In genomic region chr16:88442811-88443576, GRCh38 we compare ENCODE assay signal across 8 cellular contexts. TPM values are rescaled to one million over a fixed set of nuclear protein-coding genes. Genes with fewer than 3 reads are reported as not detected.
DNase-seq lines count a peak whose midpoint lies in the region; ATAC-seq and TF ChIP-seq lines count a peak whose summit lies in the region.

No MANE protein-coding gene starts in this region.

- no peak overlapping the region for H3K27ac ChIP-seq in left ventricle myocardium inferior (replicated peaks)

- H3K36me3 ChIP-seq in left ventricle myocardium inferior: no peaks in the 10 kb centered on the region

- DNase-seq in NK-92 treated with Interleukin-12 subunit alpha and Interleukin-12 subunit beta, amount 100 ng/mL, for 24 hours (lab: John Stamatoyannopoulos, UW): peak; percentile 31
- DNase-seq in NK-92 (lab: John Stamatoyannopoulos, UW; ENCODE audit: unreplicated experiment): no peak
- peak; percentile 69 for DNase-seq in M059J (ENCODE audit: low read depth)
- peak; percentile 63 for DNase-seq in SW480 (ENCODE audit: low spot score)
- DNase-seq in activated naive CD8-positive, alpha-beta T cell treated with anti-CD3 and anti-CD28 coated beads, Interleukin-2, amount 50 U/mL, for 16 hours (ENCODE audit: low read depth, low spot score): peak; percentile 48
- DNase-seq in left ventricle myocardium inferior: peak; percentile 73
- no peak for DNase-seq in retinal pigment epithelial cell (ENCODE audit: low read depth)

- TF ChIP-seq CTCF in left ventricle myocardium inferior (IDR thresholded peaks at IDR 0.05; ENCODE audit: borderline replicate concordance) (peak; percentile 99), retinal pigment epithelial cell (conservative IDR thresholded peaks at IDR 0.05; ENCODE audit: low read depth, low read length) (peak; percentile 86)

- H3K4me1 ChIP-seq in left ventricle myocardium inferior: peaks cover 3% of the 10 kb centered on the region

- H3K4me3 ChIP-seq in left ventricle myocardium inferior: no peak overlapping the region
- no peak overlapping the region for H3K4me3 ChIP-seq in retinal pigment epithelial cell (ENCODE audit: low read length)

- H3K27me3 ChIP-seq in left ventricle myocardium inferior (ENCODE audit: low read depth): peaks cover 40% of the 10 kb centered on the region

- intact Hi-C loops in left ventricle myocardium inferior (cut with micrococcal nuclease): loop anchor here (5.0 to 10.0 kb wide), 2 partner anchors 84 to 122 kb away; no protein-coding TSS in a partner anchor

- no peak for ATAC-seq in GM18868 (IDR thresholded peaks at IDR 0.05; ENCODE audit: unreplicated experiment)

- H3K9me3 ChIP-seq in left ventricle myocardium inferior (replicated peaks): no peaks in the 10 kb centered on the region

RNA-seq across cellular contexts. Expression of gene ZFPM1, which starts 10.1 kb away (rescaled TPM):
- total RNA-seq in M059J (2014; rRNA removed; shearing (Covaris generic)): 0.10 and 1.9 TPM in 2 replicates
- total RNA-seq in left ventricle myocardium inferior: 5.7 TPM

Comparison
In these comparisons a context has a peak if more than half of its experiments do, and no peak if none do; other contexts are left out.
1. DNase-seq: peak in NK-92 treated with Interleukin-12 subunit alpha and Interleukin-12 subunit beta, amount 100 ng/mL, for 24 hours (single experiment), M059J (single experiment), SW480 (single experiment), activated naive CD8-positive, alpha-beta T cell treated with anti-CD3 and anti-CD28 coated beads, Interleukin-2, amount 50 U/mL, for 16 hours (single experiment) and left ventricle myocardium inferior (single experiment); none in NK-92 (single experiment) and retinal pigment epithelial cell (single experiment).